1 cellular context compared by ENCODE assay signal in the genomic region with DNA sequence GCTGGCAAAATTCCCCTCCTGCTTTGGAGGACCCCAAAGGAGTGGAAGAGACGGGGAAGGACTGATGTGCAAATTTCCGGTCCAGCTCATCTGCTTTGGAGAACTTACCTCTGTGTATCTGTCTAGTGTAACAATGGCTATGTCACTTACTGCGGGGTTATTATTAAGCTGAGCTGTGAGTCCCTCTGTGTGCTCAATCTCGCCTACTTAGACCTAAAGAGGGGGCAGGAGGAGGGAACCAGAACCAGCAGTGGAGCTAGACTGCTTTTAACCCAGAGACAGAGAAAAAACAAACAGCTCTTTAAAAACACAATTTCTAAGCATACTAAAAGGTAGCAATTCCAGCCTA.
TF ChIP-seq lines count a peak whose summit lies in the region.

No MANE protein-coding gene starts in this region.

TF ChIP-seq in HCT116, 20 proteins besides CTCF, POLR2A, EP300 and RAD21 (continued from another document):
- no peak for TF ChIP-seq EGR1 (IDR thresholded peaks at IDR 0.05; ENCODE audit: low read depth)
